Comparison of ENCODE assay signal across 10 cellular contexts in genomic region chr1:15101112-15101760, GRCh38. TPM values are rescaled to one million over a fixed set of nuclear protein-coding genes. Genes with fewer than 3 reads are reported as not detected.
A peak's percentile ranks its signal among the peaks of the same experiment; 100 is the strongest.
DNase-seq lines count a peak whose midpoint lies in the region; ATAC-seq, FAIRE-seq and TF ChIP-seq lines count a peak whose summit lies in the region.
"Had no signal": no experiment of that assay in that cellular context is flagged by ENCODE, and none has a peak within 500 bp of the region (broad histone marks: within the 10 kb centered on the region; RNA-seq: fewer than 3 reads in every experiment).

No MANE protein-coding gene starts in this region.

- DNase-seq in natural killer cell treated with Interleukin-12 subunit alpha and Interleukin-12 subunit beta and Interleukin-15 and Interleukin-18, amount 100 ng/mL, for 72 hours (ENCODE audit: low spot score): peak; percentile 41
- no peak for DNase-seq in natural killer cell
- peak; percentile 32 for DNase-seq in Jurkat, Clone E6-1 (ENCODE audit: low read depth, low spot score)
- no peak for DNase-seq in K562 (ENCODE audit: extremely low read depth in 1 of 4, low spot score in 3 of 4)
- DNase-seq in osteoblast (ENCODE audit: insufficient read length, low spot score, missing footprints): peak; percentile 66
- DNase-seq in testis: no peak

- no peaks in the 10 kb centered on the region for H3K9me1 ChIP-seq in K562 (ENCODE audit: control insufficient read depth, insufficient read depth, low read length)

- ATAC-seq in natural killer cell treated with Interleukin-12 subunit alpha and Interleukin-12 subunit beta and Interleukin-15 and Interleukin-18, amount 100 ng/mL, for 72 hours: no peak
- no peak for ATAC-seq in natural killer cell
- no peak for ATAC-seq in K562
- no peak for ATAC-seq in GM19324 (IDR thresholded peaks at IDR 0.05; ENCODE audit: low FRiP score, unreplicated experiment)
- ATAC-seq in HG03439 (IDR thresholded peaks at IDR 0.05; ENCODE audit: unreplicated experiment): no peak

- no peak for FAIRE-seq in K562 (lab: Jason Lieb, UNC)

- TF ChIP-seq CTCF in natural killer cell (IDR thresholded peaks at IDR 0.05) (no peak), K562 (IDR thresholded peaks at IDR 0.05 in 2 of 3, conservative IDR thresholded peaks at IDR 0.05 in 1 of 3; ENCODE audit: insufficient read depth in 2 of 3, low read depth in 1 of 3, low read length in 3 of 3) (no peak), osteoblast (IDR thresholded peaks at IDR 0.05; ENCODE audit: extremely low read depth, low read depth, low read length) (no peak), testis (IDR thresholded peaks at IDR 0.05) (no peak)

- no peak overlapping the region for H3K27ac Mint-ChIP-seq in natural killer cell treated with Interleukin-12 subunit alpha and Interleukin-12 subunit beta and Interleukin-15 and Interleukin-18, amount 100 ng/mL, for 72 hours
- peak overlapping the region in 1 of 2 donors; percentile 78 for H3K27ac Mint-ChIP-seq in natural killer cell
- H3K27ac Mint-ChIP-seq: CD14-positive monocyte had no signal

- CTCF ChIA-PET in K562 (lab: Yijun Ruan, JAX; ENCODE audit: low intra/inter-chr PET ratio): interaction anchor here (0.7 kb wide), 1 partner anchor 64 kb away, joined by 4 read pairs; no protein-coding TSS in a partner anchor

- intact Hi-C loops in natural killer cell (cut with micrococcal nuclease) (loop anchor here (2.0 to 5.0 kb wide), 3 partner anchors 54 to 319 kb away; no protein-coding TSS in a partner anchor), K562 (cut with micrococcal nuclease) (loop anchor here (5.0 to 10.0 kb wide), 2 partner anchors 356 to 1134 kb away; no protein-coding TSS in a partner anchor), testis (cut with DNase I; ENCODE audit: low total_unique reads) (no loop called here)

- peaks cover 0 to 2% of the 10 kb centered on the region in 2 experiments; a peak in 1 of 5 replicates for H3K4me1 ChIP-seq in K562 (replicated peaks in 1 of 2; ENCODE audit: control insufficient read depth in 2 of 2, insufficient read depth in 2 of 2, low read length in 2 of 2)
- no peaks in the 10 kb centered on the region for H3K4me1 ChIP-seq in osteoblast (ENCODE audit: insufficient read depth, low read length)
- H3K4me1 ChIP-seq in testis: no peaks in the 10 kb centered on the region

- H2AFZ ChIP-seq in K562 (ENCODE audit: low read depth, low read length): no peak overlapping the region
- H2AFZ ChIP-seq in osteoblast (ENCODE audit: low read length): no peak overlapping the region
- H2AFZ ChIP-seq: PC-9 had no signal

- H3K9me3 Mint-ChIP-seq in natural killer cell treated with Interleukin-12 subunit alpha and Interleukin-12 subunit beta and Interleukin-15 and Interleukin-18, amount 100 ng/mL, for 72 hours: no peaks in the 10 kb centered on the region
- H3K9me3 Mint-ChIP-seq in natural killer cell: no peaks in the 10 kb centered on the region

- H3K27ac ChIP-seq in K562 (ENCODE audit: extremely low read depth, low read depth, low read length) (no peak overlapping the region), osteoblast (ENCODE audit: low read depth, low read length) (no peak overlapping the region), testis (no peak overlapping the region)
- H3K27ac ChIP-seq: PC-9 had no signal

- H3K9ac ChIP-seq in K562 (ENCODE audit: insufficient read depth in 1 of 2, low read depth in 2 of 2, low read length in 2 of 2): no peak overlapping the region

- 3% methylated on average over 11 of the region's 11 CpGs for WGBS in K562 (ENCODE audit: insufficient coverage, low coverage, missing lambda C conversion rate)
- 88 to 89% methylated on average over 11 of the region's 11 CpGs for WGBS in testis, 2 donors

- H3K79me2 ChIP-seq in K562 (ENCODE audit: control insufficient read depth, insufficient read depth, low read length) (no peaks in the 10 kb centered on the region), osteoblast (ENCODE audit: insufficient read depth, low read length) (no peaks in the 10 kb centered on the region)

- H3K4me2 ChIP-seq in K562 (ENCODE audit: insufficient read depth, low read length): no peak overlapping the region
- H3K4me2 ChIP-seq in osteoblast (ENCODE audit: insufficient read depth, low read length): no peak overlapping the region
- H3K4me2 ChIP-seq: PC-9 had no signal

- no peaks in the 10 kb centered on the region for H3K36me3 Mint-ChIP-seq in natural killer cell treated with Interleukin-12 subunit alpha and Interleukin-12 subunit beta and Interleukin-15 and Interleukin-18, amount 100 ng/mL, for 72 hours
- no peaks in the 10 kb centered on the region for H3K36me3 Mint-ChIP-seq in natural killer cell
- H3K36me3 Mint-ChIP-seq: CD14-positive monocyte had no signal

- peaks cover 20 to 30% of the 10 kb centered on the region in 2 donors for H3K4me1 Mint-ChIP-seq in natural killer cell treated with Interleukin-12 subunit alpha and Interleukin-12 subunit beta and Interleukin-15 and Interleukin-18, amount 100 ng/mL, for 72 hours (ENCODE audit: low read depth in 2 of 2)
- peaks cover 30 to 34% of the 10 kb centered on the region in 2 donors for H3K4me1 Mint-ChIP-seq in natural killer cell

- in situ Hi-C loops in K562 (cut with MboI): no loop called here

- H3K27me3 ChIP-seq in K562 (ENCODE audit: control insufficient read depth in 2 of 2, insufficient read depth in 2 of 2, low read length in 2 of 2): peaks cover 13 to 59% of the 10 kb centered on the region in 2 experiments; a peak in 4 of 5 replicates
- peaks cover 7% of the 10 kb centered on the region for H3K27me3 ChIP-seq in osteoblast (ENCODE audit: insufficient read depth, low read length)
- H3K27me3 ChIP-seq in testis: no peaks in the 10 kb centered on the region

- no peak overlapping the region; the same call in 1 of the 2 replicates for H3K4me3 ChIP-seq in Jurkat, Clone E6-1 (ENCODE audit: low read length)
- no peak overlapping the region for H3K4me3 ChIP-seq in K562
- no peak overlapping the region for H3K4me3 ChIP-seq in osteoblast (ENCODE audit: insufficient read depth, low read length)
- no peak overlapping the region for H3K4me3 ChIP-seq in testis
- H3K4me3 ChIP-seq: PC-9 had no signal

- TF ChIP-seq EP300 in K562 (IDR thresholded peaks at IDR 0.05; ENCODE audit: low read length): no peak

- H3K36me3 ChIP-seq in K562 (ENCODE audit: control insufficient read depth, insufficient read depth, low read length) (no peaks in the 10 kb centered on the region), osteoblast (ENCODE audit: insufficient read depth, low read length) (no peaks in the 10 kb centered on the region), testis (ENCODE audit: low read depth, missing control alignments) (no peaks in the 10 kb centered on the region)

- BruUV-seq in K562 (replicated peaks; lab: Mats Ljungman, UMichigan): no TSS peak

- POLR2A ChIA-PET in K562 (lab: Yijun Ruan, JAX): no interaction called here

- H3K27me3 Mint-ChIP-seq in natural killer cell treated with Interleukin-12 subunit alpha and Interleukin-12 subunit beta and Interleukin-15 and Interleukin-18, amount 100 ng/mL, for 72 hours: peaks cover 22 to 27% of the 10 kb centered on the region in 2 donors
- H3K27me3 Mint-ChIP-seq in natural killer cell (ENCODE audit: low read depth in 2 of 2): peaks cover 16 to 34% of the 10 kb centered on the region in 2 donors

- no peak for TF ChIP-seq RAD21 in K562 (CRISPR knock-in tag; conservative IDR thresholded peaks at IDR 0.05 in 1 of 2, IDR thresholded peaks at IDR 0.05 in 1 of 2)

- no peaks in the 10 kb centered on the region for H3K9me3 ChIP-seq in K562 (replicated peaks; ENCODE audit: control insufficient read depth, insufficient read depth, low read depth, low read length)
- no peaks in the 10 kb centered on the region for H3K9me3 ChIP-seq in osteoblast (ENCODE audit: low read depth, low read length)
- no peaks in the 10 kb centered on the region for H3K9me3 ChIP-seq in testis

- H4K20me1 ChIP-seq in K562 (replicated peaks; ENCODE audit: control insufficient read depth, insufficient read depth, low read length) (peaks cover 11% of the 10 kb centered on the region), osteoblast (ENCODE audit: insufficient read depth, low read length) (no peaks in the 10 kb centered on the region)

- peak overlapping the region; percentile 34 for H3K4me3 Mint-ChIP-seq in natural killer cell treated with Interleukin-12 subunit alpha and Interleukin-12 subunit beta and Interleukin-15 and Interleukin-18, amount 100 ng/mL, for 72 hours
- no peak overlapping the region for H3K4me3 Mint-ChIP-seq in natural killer cell

- TF ChIP-seq POLR2A in K562 (conservative IDR thresholded peaks at IDR 0.05) (no peak), testis (IDR thresholded peaks at IDR 0.05) (no peak)

RNA-seq across cellular contexts. Expression of gene TMEM51, which starts 52.3 kb away (rescaled TPM):
- not detected for total RNA-seq in natural killer cell treated with Interleukin-12 subunit alpha and Interleukin-12 subunit beta and Interleukin-15 and Interleukin-18, amount 100 ng/mL, for 72 hours
- not detected for total RNA-seq in natural killer cell
- polyA plus RNA-seq in Jurkat, Clone E6-1 (2012; ENCODE audit: insufficient read depth, insufficient read length): 1.5 TPM
- not detected in 2 replicates for total RNA-seq in K562 (2011; cell fraction: chromatin; rRNA removed; ENCODE audit: low replicate concordance)
- total RNA-seq in K562 (2011; cell fraction: nucleolus; rRNA removed): 0.50 and 0.53 TPM in 2 replicates
- 0.37 TPM in 1 of 2 replicates, not detected in the other for total RNA-seq in K562 (2011; cell fraction: nucleoplasm; rRNA removed)
- total RNA-seq in K562 (2014; rRNA removed): 0.95 and 1.1 TPM in 2 replicates
- 0.16 and 0.55 TPM in 2 replicates for total RNA-seq in K562 (2014; rRNA removed; fragmentation: Illumina TruSeq; extraction: Trizol)
- total RNA-seq in K562 (2015; rRNA removed; fragmentation: Illumina TruSeq; extraction: Trizol): 0.58 and 0.64 TPM in 2 replicates
- 0.80 and 1.0 TPM in 2 replicates for total RNA-seq in K562 (2021)
- polyA plus RNA-seq in K562 (2011; rRNA removed): 0.13 and 0.49 TPM in 2 replicates
- 0.33 and 0.47 TPM in 2 replicates for polyA plus RNA-seq in K562 (2011; cell fraction: cytosol; rRNA removed)
- polyA plus RNA-seq in K562 (2011; cell fraction: nucleus; rRNA removed): 0.21 and 0.34 TPM in 2 replicates
- 1.5 and 1.7 TPM in 2 replicates for polyA plus RNA-seq in K562 (2012)
- 0.88 and 0.94 TPM in 2 replicates for polyA plus RNA-seq in K562 (2014; fragmentation: Illumina TruSeq; extraction: Trizol)
- under 1 TPM; 0.06 to 0.07 TPM for polyA plus RNA-seq in K562 (2014; fragmentation: Nextera tagmentation; extraction: Ambion mirVana)
- polyA plus RNA-seq in K562 (2014; rRNA removed): 0.62 and 1.4 TPM in 2 replicates
- 0.15 TPM in 1 of 2 replicates, not detected in the other for polyA minus RNA-seq in K562 (2011; rRNA and poly(A)+ RNA removed)
- polyA minus RNA-seq in K562 (2011; cell fraction: cytosol; rRNA and poly(A)+ RNA removed): 0.73 TPM in 1 of 2 replicates, not detected in the other
- 0.44 TPM in 1 of 2 replicates, not detected in the other for polyA minus RNA-seq in K562 (2011; cell fraction: nucleus; rRNA and poly(A)+ RNA removed)
- 0.59 and 0.72 TPM in 2 replicates for total RNA-seq in osteoblast
- 1 to 10 TPM; 5.3 to 7.9 TPM for total RNA-seq in testis
- polyA plus RNA-seq in testis (ENCODE audit: insufficient read depth, low read depth, low replicate concordance): 5.3 TPM

Comparison
In these comparisons a context has a peak if more than half of its experiments do, and no peak if none do; other contexts are left out.
1. DNase-seq: peak in natural killer cell treated with Interleukin-12 subunit alpha and Interleukin-12 subunit beta and Interleukin-15 and Interleukin-18, amount 100 ng/mL, for 72 hours (single experiment), Jurkat, Clone E6-1 (single experiment) and osteoblast (single experiment); none in natural killer cell (single experiment), K562 (0 of 4) and testis (single experiment).